Comparison of ENCODE assay signal across 22 cellular contexts in genomic region chr12:59076611-59077010, GRCh38.
"Had no signal": no experiment of that assay in that cellular context is flagged by ENCODE, and none has a peak within 500 bp of the region (broad histone marks: within the 10 kb centered on the region; RNA-seq: fewer than 3 reads in every experiment).

No MANE protein-coding gene starts in this region.

- DNase-seq: activated CD4-positive, alpha-beta T cell treated with anti-CD3 and anti-CD28 coated beads, Interleukin-2, amount 10 ng/mL, durations not matched to agents 24 days and 14 days; activated CD8-positive, alpha-beta T cell treated with anti-CD3 and anti-CD28 coated beads, Interleukin-2, amount 10 ng/mL, durations not matched to agents 7 days and 5 days; activated naive CD4-positive, alpha-beta T cell treated with anti-CD3 and anti-CD28 coated beads for 36 hours; activated naive CD8-positive, alpha-beta T cell treated with anti-CD3 and anti-CD28 coated beads, Interleukin-2, amount 50 U/mL, for 24 hours; activated T-cell treated with anti-CD3 and anti-CD28 coated beads, Interleukin-2, amount 50 U/mL, for 24 hours; anterior cingulate cortex; cerebellar nuclear complex; effector CD8-positive, alpha-beta T cell; heart left ventricle; immature natural killer cell; mesenchymal stem cell; mucosa of descending colon; naive thymus-derived CD4-positive, alpha-beta T cell; sigmoid colon; stimulated activated naive B cell treated with anti-CD40 and anti-IgM and Interleukin-4, amounts not matched to agents 10 μg/mL and 1 μg/mL and 100 μg/mL, for 72 hours; T-helper 1 cell; T-helper 9 cell had no signal

- H3K27ac Mint-ChIP-seq: activated CD4-positive, alpha-beta T cell treated with anti-CD3 and anti-CD28 coated beads, Interleukin-2, amount 10 ng/mL, durations not matched to agents 24 days and 14 days; activated CD8-positive, alpha-beta T cell treated with anti-CD3 and anti-CD28 coated beads, Interleukin-2, amount 10 ng/mL, durations not matched to agents 7 days and 5 days; activated naive CD4-positive, alpha-beta T cell treated with anti-CD3 and anti-CD28 coated beads for 36 hours; activated naive CD8-positive, alpha-beta T cell treated with anti-CD3 and anti-CD28 coated beads, Interleukin-2, amount 50 U/mL, for 24 hours; activated T-cell treated with anti-CD3 and anti-CD28 coated beads, Interleukin-2, amount 50 U/mL, for 24 hours; activated T-helper 2 cell treated with anti-CD3 and anti-CD28 coated beads, Interferon-gamma antibody, Interleukin-2, Interleukin-4, amounts not matched to agents 10 μg/mL and 5 μg/mL and 100 μg/mL, durations not matched to agents 14 hours and 24 hours and 36 hours; dendritic cell treated with granulocyte-macrophage colony-stimulating factor and Interleukin-4, amounts not matched to agents 40 ng/mL and 50 ng/mL, for 4 days; immature natural killer cell; naive thymus-derived CD4-positive, alpha-beta T cell; stimulated activated naive B cell treated with anti-CD40 and anti-IgM and Interleukin-4, amounts not matched to agents 10 μg/mL and 1 μg/mL and 100 μg/mL, for 72 hours had no signal

- H3K4me1 ChIP-seq: heart left ventricle had no signal

- H3K4me1 Mint-ChIP-seq: activated CD4-positive, alpha-beta T cell treated with anti-CD3 and anti-CD28 coated beads, Interleukin-2, amount 10 ng/mL, durations not matched to agents 24 days and 14 days; activated naive CD8-positive, alpha-beta T cell treated with anti-CD3 and anti-CD28 coated beads, Interleukin-2, amount 50 U/mL, for 24 hours; immature natural killer cell; naive thymus-derived CD4-positive, alpha-beta T cell had no signal

- H3K4me3 Mint-ChIP-seq: activated CD4-positive, alpha-beta T cell treated with anti-CD3 and anti-CD28 coated beads, Interleukin-2, amount 10 ng/mL, durations not matched to agents 24 days and 14 days; activated CD8-positive, alpha-beta T cell treated with anti-CD3 and anti-CD28 coated beads, Interleukin-2, amount 10 ng/mL, durations not matched to agents 7 days and 5 days; activated naive CD4-positive, alpha-beta T cell treated with anti-CD3 and anti-CD28 coated beads for 36 hours; activated naive CD8-positive, alpha-beta T cell treated with anti-CD3 and anti-CD28 coated beads, Interleukin-2, amount 50 U/mL, for 24 hours; activated T-cell treated with anti-CD3 and anti-CD28 coated beads, Interleukin-2, amount 50 U/mL, for 24 hours; dendritic cell treated with granulocyte-macrophage colony-stimulating factor and Interleukin-4, amounts not matched to agents 40 ng/mL and 50 ng/mL, for 4 days; immature natural killer cell; naive thymus-derived CD4-positive, alpha-beta T cell; stimulated activated naive B cell treated with anti-CD40 and anti-IgM and Interleukin-4, amounts not matched to agents 10 μg/mL and 1 μg/mL and 100 μg/mL, for 72 hours had no signal

- H3K27me3 ChIP-seq: heart left ventricle, neutrophil, sigmoid colon, tibial nerve, vagina had no signal

- H3K4me3 ChIP-seq: heart left ventricle, mucosa of descending colon, sigmoid colon, tibial nerve, vagina had no signal

- H3K27me3 Mint-ChIP-seq: activated CD4-positive, alpha-beta T cell treated with anti-CD3 and anti-CD28 coated beads, Interleukin-2, amount 10 ng/mL, durations not matched to agents 24 days and 14 days; activated naive CD8-positive, alpha-beta T cell treated with anti-CD3 and anti-CD28 coated beads, Interleukin-2, amount 50 U/mL, for 24 hours had no signal

- H3K36me3 ChIP-seq: heart left ventricle, neutrophil, sigmoid colon, tibial nerve, vagina had no signal

- H3K9me3 Mint-ChIP-seq: activated CD4-positive, alpha-beta T cell treated with anti-CD3 and anti-CD28 coated beads, Interleukin-2, amount 10 ng/mL, durations not matched to agents 24 days and 14 days; activated naive CD4-positive, alpha-beta T cell treated with anti-CD3 and anti-CD28 coated beads for 36 hours; activated naive CD8-positive, alpha-beta T cell treated with anti-CD3 and anti-CD28 coated beads, Interleukin-2, amount 50 U/mL, for 24 hours; activated T-helper 2 cell treated with anti-CD3 and anti-CD28 coated beads, Interferon-gamma antibody, Interleukin-2, Interleukin-4, amounts not matched to agents 10 μg/mL and 5 μg/mL and 100 μg/mL, durations not matched to agents 14 hours and 24 hours and 36 hours; dendritic cell treated with granulocyte-macrophage colony-stimulating factor and Interleukin-4, amounts not matched to agents 40 ng/mL and 50 ng/mL, for 4 days; stimulated activated naive B cell treated with anti-CD40 and anti-IgM and Interleukin-4, amounts not matched to agents 10 μg/mL and 1 μg/mL and 100 μg/mL, for 72 hours had no signal

- H3K9me3 ChIP-seq: heart left ventricle, mucosa of descending colon, neutrophil, sigmoid colon, tibial nerve, vagina had no signal

- ATAC-seq: activated CD8-positive, alpha-beta T cell treated with anti-CD3 and anti-CD28 coated beads, Interleukin-2, amount 10 ng/mL, durations not matched to agents 7 days and 5 days; activated naive CD8-positive, alpha-beta T cell treated with anti-CD3 and anti-CD28 coated beads, Interleukin-2, amount 50 U/mL, for 24 hours; heart left ventricle; naive thymus-derived CD4-positive, alpha-beta T cell; stimulated activated naive B cell treated with anti-CD40 and anti-IgM and Interleukin-4, amounts not matched to agents 10 μg/mL and 1 μg/mL and 100 μg/mL, for 72 hours had no signal

- H3K27ac ChIP-seq: heart left ventricle, neutrophil, vagina had no signal
